ENCODE assay signal across 8 cellular contexts in genomic region chr3:94036909-94037507, GRCh38. TPM values are rescaled to one million over a fixed set of nuclear protein-coding genes. Genes with fewer than 3 reads are reported as not detected.
A peak's percentile ranks its signal among the peaks of the same experiment; 100 is the strongest.
DNase-seq lines count a peak whose midpoint lies in the region; ATAC-seq and TF ChIP-seq lines count a peak whose summit lies in the region.

No MANE protein-coding gene starts in this region.

- H3K27ac ChIP-seq in effector memory CD4-positive, alpha-beta T cell (ENCODE audit: insufficient read depth, low read length, poor library complexity, severe bottlenecking), result no peak overlapping the region

- ATAC-seq in GM21576 (IDR thresholded peaks at IDR 0.05; ENCODE audit: unreplicated experiment) (peak; percentile 88), mucosa of descending colon (peak; percentile 80)

- DNase-seq in G401 (ENCODE audit: low spot score) (peak; percentile 11), LNCaP clone FGC (ENCODE audit: low read depth) (peak; percentile 49), cardiac fibroblast (ENCODE audit: low read depth in 2 of 2) (peak; percentile 49 to 74), mucosa of descending colon (peak in 1 of 3 donors; percentile 29), activated gamma-delta T cell (lab: John Stamatoyannopoulos, UW) (no peak)
- DNase-seq in effector memory CD4-positive, alpha-beta T cell, result no peak
- DNase-seq in NK-92 treated with Interleukin-12 subunit alpha and Interleukin-12 subunit beta, amount 100 ng/mL, for 24 hours (lab: John Stamatoyannopoulos, UW), result no peak

- no peaks in the 10 kb centered on the region for H3K27me3 ChIP-seq in effector memory CD4-positive, alpha-beta T cell (replicated peaks; ENCODE audit: control insufficient read depth, insufficient read depth, low read length, poor library complexity, severe bottlenecking)

- intact Hi-C loops in mucosa of descending colon (cut with DNase I, micrococcal nuclease), result no loop called here

- in situ Hi-C loops in G401 (cut with HindIII; ENCODE audit: low sequenced_read_pairs), result no loop called here

- no peaks in the 10 kb centered on the region for H3K9me3 ChIP-seq in mucosa of descending colon
- no peaks in the 10 kb centered on the region for H3K9me3 ChIP-seq in effector memory CD4-positive, alpha-beta T cell (ENCODE audit: control insufficient read depth, low read length)

- H3K4me1 ChIP-seq in mucosa of descending colon (ENCODE audit: low read depth), result no peaks in the 10 kb centered on the region
- H3K4me1 ChIP-seq in effector memory CD4-positive, alpha-beta T cell (ENCODE audit: control insufficient read depth, insufficient read depth, low read length, poor library complexity, severe bottlenecking), result no peaks in the 10 kb centered on the region

- H3K36me3 ChIP-seq in mucosa of descending colon (ENCODE audit: low read depth), result no peaks in the 10 kb centered on the region
- H3K36me3 ChIP-seq in effector memory CD4-positive, alpha-beta T cell (ENCODE audit: control insufficient read depth, insufficient read depth, low read length), result no peaks in the 10 kb centered on the region

- TF ChIP-seq CTCF in LNCaP clone FGC (IDR thresholded peaks at IDR 0.05; ENCODE audit: control insufficient read depth, extremely low read depth, insufficient read depth) (peak; percentile 39), cardiac fibroblast (IDR thresholded peaks at IDR 0.05; ENCODE audit: low read depth, low read length) (peak; percentile 73), mucosa of descending colon (IDR thresholded peaks at IDR 0.05) (peak; percentile 40)

- H3K4me3 ChIP-seq in LNCaP clone FGC (ENCODE audit: low read depth, low read length) (no peak overlapping the region), cardiac fibroblast (replicated peaks in 1 of 2; ENCODE audit: low read depth in 2 of 2, low read length in 2 of 2) (no peak overlapping the region), mucosa of descending colon (no peak overlapping the region)
- no peak overlapping the region for H3K4me3 ChIP-seq in effector memory CD4-positive, alpha-beta T cell (ENCODE audit: insufficient read depth, low read depth, low read length, poor library complexity, severe bottlenecking)

RNA-seq across cellular contexts. Expression of gene STX19, which starts 8.6 kb away (rescaled TPM):
- total RNA-seq in G401 (2014; rRNA removed; shearing (Covaris generic)), result not detected in 2 replicates
- total RNA-seq in mucosa of descending colon, result 10 to 100 TPM in 2 of 3 donors, 1 to 10 TPM in 1; 7.5 to 20.6 (median 18.9) TPM

RNA-seq across cellular contexts. Expression of gene DHFR2, which starts 25.7 kb away (rescaled TPM):
- total RNA-seq in G401 (2014; rRNA removed; shearing (Covaris generic)), result 0.31 and 0.81 TPM in 2 replicates
- total RNA-seq in mucosa of descending colon, result 1 to 10 TPM; 5.4 to 9.1 (median 6.2) TPM

RNA-seq across cellular contexts. Expression of gene NSUN3, which starts 25.9 kb away (rescaled TPM):
- 6.3 and 11.0 TPM in 2 replicates for total RNA-seq in G401 (2014; rRNA removed; shearing (Covaris generic))
- 10 to 100 TPM; 18.6 to 33.9 (median 23.0) TPM for total RNA-seq in mucosa of descending colon

RNA-seq across cellular contexts. Expression of gene ARL13B, which starts 57.1 kb away (rescaled TPM):
- 9.7 and 21.6 TPM in 2 replicates for total RNA-seq in G401 (2014; rRNA removed; shearing (Covaris generic))
- 1 to 10 TPM; 2.6 to 9.1 (median 4.1) TPM for total RNA-seq in mucosa of descending colon

Comparison
In these comparisons a context has a peak if more than half of its experiments do, and no peak if none do; other contexts are left out.
1. DNase-seq: peak in G401 (single experiment), LNCaP clone FGC (single experiment) and cardiac fibroblast (2 of 2); none in activated gamma-delta T cell (single experiment), effector memory CD4-positive, alpha-beta T cell (0 of 3) and NK-92 treated with Interleukin-12 subunit alpha and Interleukin-12 subunit beta, amount 100 ng/mL, for 24 hours (single experiment).
2. Peak in every context shown above with its lines, with median percentiles within 50 percentile points of each other: CTCF ChIP-seq.